Comparison of ENCODE assay signal across 15 cellular contexts in genomic region chr4:8414377-8414776, GRCh38. TPM values are rescaled to one million over a fixed set of nuclear protein-coding genes. Genes with fewer than 3 reads are reported as not detected.
DNase-seq lines count a peak whose midpoint lies in the region; ATAC-seq lines count a peak whose summit lies in the region.
"Had no signal": no experiment of that assay in that cellular context is flagged by ENCODE, and none has a peak within 500 bp of the region (broad histone marks: within the 10 kb centered on the region; RNA-seq: fewer than 3 reads in every experiment).

No MANE protein-coding gene starts in this region.

- H3K4me1 Mint-ChIP-seq in T-helper 1 cell treated with Interleukin-12 subunit alpha and Interleukin-12 subunit beta and Interleukin-4 antibody, amounts not matched to agents 30 μg/mL and 1 μg/mL, for 36 hours (ENCODE audit: low read depth): peaks cover 19% of the 10 kb centered on the region
- H3K4me1 Mint-ChIP-seq in activated T-cell treated with anti-CD3 and anti-CD28 coated beads, Interleukin-2, amount 50 U/mL, for 72 hours (ENCODE audit: low read depth): peaks cover 21% of the 10 kb centered on the region

- no peaks in the 10 kb centered on the region for H3K27me3 Mint-ChIP-seq in T-helper 1 cell treated with Interleukin-12 subunit alpha and Interleukin-12 subunit beta and Interleukin-4 antibody, amounts not matched to agents 30 μg/mL and 1 μg/mL, for 36 hours (ENCODE audit: low read depth)
- H3K27me3 Mint-ChIP-seq in activated T-cell treated with anti-CD3 and anti-CD28 coated beads, Interleukin-2, amount 50 U/mL, for 72 hours (ENCODE audit: low read depth): no peaks in the 10 kb centered on the region

- ATAC-seq in activated T-cell treated with anti-CD3 and anti-CD28 coated beads, Interleukin-2, amount 50 U/mL, for 72 hours (replicated peaks in 1 of 2): peak; percentile 76 to 77
- ATAC-seq in HG02759 (IDR thresholded peaks at IDR 0.05; ENCODE audit: unreplicated experiment): no peak
- ATAC-seq in GM21723 (IDR thresholded peaks at IDR 0.05; ENCODE audit: unreplicated experiment): no peak
- ATAC-seq: HCT116, K562, mucosa of descending colon had no signal

- no peak overlapping the region for H3K4me3 Mint-ChIP-seq in T-helper 1 cell treated with Interleukin-12 subunit alpha and Interleukin-12 subunit beta and Interleukin-4 antibody, amounts not matched to agents 30 μg/mL and 1 μg/mL, for 36 hours
- peak overlapping the region; percentile 22 to 42 for H3K4me3 Mint-ChIP-seq in activated T-cell treated with anti-CD3 and anti-CD28 coated beads, Interleukin-2, amount 50 U/mL, for 72 hours

- H3K36me3 Mint-ChIP-seq in T-helper 1 cell treated with Interleukin-12 subunit alpha and Interleukin-12 subunit beta and Interleukin-4 antibody, amounts not matched to agents 30 μg/mL and 1 μg/mL, for 36 hours (ENCODE audit: low read depth): peaks cover 12% of the 10 kb centered on the region
- peaks cover 7 to 8% of the 10 kb centered on the region in 2 donors for H3K36me3 Mint-ChIP-seq in activated T-cell treated with anti-CD3 and anti-CD28 coated beads, Interleukin-2, amount 50 U/mL, for 72 hours (ENCODE audit: insufficient read depth in 2 of 2)

- DNase-seq in M059J (ENCODE audit: low read depth): peak; percentile 86
- peak; percentile 60 to 75 for DNase-seq in activated T-cell treated with anti-CD3 and anti-CD28 coated beads, Interleukin-2, amount 50 U/mL, for 72 hours
- peak; percentile 68 for DNase-seq in stimulated activated CD4-positive, alpha-beta T cell treated with anti-CD3 and anti-CD28 coated beads, Interleukin-1b, Interleukin-23, amount 100 ng/mL, for 48 hours
- no peak for DNase-seq in NCI-H82 treated with DMSO at 0.1 percent for 48 hours (lab: John Stamatoyannopoulos, UW; ENCODE audit: unreplicated experiment)
- DNase-seq: DMS79 treated with DMSO at 0.1 percent for 48 hours, mucosa of descending colon, NCI-H1436, NCI-H510A, posterior cingulate gyrus, spleen had no signal

- H3K9me3 Mint-ChIP-seq in T-helper 1 cell treated with Interleukin-12 subunit alpha and Interleukin-12 subunit beta and Interleukin-4 antibody, amounts not matched to agents 30 μg/mL and 1 μg/mL, for 36 hours: no peaks in the 10 kb centered on the region
- no peaks in the 10 kb centered on the region for H3K9me3 Mint-ChIP-seq in activated T-cell treated with anti-CD3 and anti-CD28 coated beads, Interleukin-2, amount 50 U/mL, for 72 hours

- peak overlapping the region; percentile 42 for H3K27ac Mint-ChIP-seq in T-helper 1 cell treated with Interleukin-12 subunit alpha and Interleukin-12 subunit beta and Interleukin-4 antibody, amounts not matched to agents 30 μg/mL and 1 μg/mL, for 36 hours
- H3K27ac Mint-ChIP-seq in activated T-cell treated with anti-CD3 and anti-CD28 coated beads, Interleukin-2, amount 50 U/mL, for 72 hours: peak overlapping the region; percentile 95

RNA-seq across cellular contexts. Expression of gene ACOX3, which starts 26.1 kb away (rescaled TPM):
- total RNA-seq in M059J (2014; rRNA removed; shearing (Covaris generic)): 16.1 and 24.1 TPM in 2 replicates
- 10 to 100 TPM; 22.2 to 31.2 TPM for total RNA-seq in activated T-cell treated with anti-CD3 and anti-CD28 coated beads, Interleukin-2, amount 50 U/mL, for 72 hours

RNA-seq across cellular contexts. Expression of gene TRMT44, which starts 26.2 kb away (rescaled TPM):
- 5.3 and 8.7 TPM in 2 replicates for total RNA-seq in M059J (2014; rRNA removed; shearing (Covaris generic))
- total RNA-seq in activated T-cell treated with anti-CD3 and anti-CD28 coated beads, Interleukin-2, amount 50 U/mL, for 72 hours: 10 to 100 TPM; 26.7 TPM

Comparison
In these comparisons a context has a peak if more than half of its experiments do, and no peak if none do; other contexts are left out.
1. ATAC-seq: peak in activated T-cell treated with anti-CD3 and anti-CD28 coated beads, Interleukin-2, amount 50 U/mL, for 72 hours (2 of 2); none in HG02759 (single experiment) and GM21723 (single experiment).